In genomic region chr9:33917036-33917435, GRCh38 we compare ENCODE assay signal across 1 cellular context.
TF ChIP-seq lines count a peak whose summit lies in the region.

No MANE protein-coding gene starts in this region.

TF ChIP-seq in HEK293, 187 proteins besides CTCF, POLR2A, EP300 and RAD21 (continued from another document):
- TF ChIP-seq ZNF513 (tag by site-specific recombination; IDR thresholded peaks at IDR 0.05), result peak; percentile 90
